18 cellular contexts compared by ENCODE assay signal in the genomic region with DNA sequence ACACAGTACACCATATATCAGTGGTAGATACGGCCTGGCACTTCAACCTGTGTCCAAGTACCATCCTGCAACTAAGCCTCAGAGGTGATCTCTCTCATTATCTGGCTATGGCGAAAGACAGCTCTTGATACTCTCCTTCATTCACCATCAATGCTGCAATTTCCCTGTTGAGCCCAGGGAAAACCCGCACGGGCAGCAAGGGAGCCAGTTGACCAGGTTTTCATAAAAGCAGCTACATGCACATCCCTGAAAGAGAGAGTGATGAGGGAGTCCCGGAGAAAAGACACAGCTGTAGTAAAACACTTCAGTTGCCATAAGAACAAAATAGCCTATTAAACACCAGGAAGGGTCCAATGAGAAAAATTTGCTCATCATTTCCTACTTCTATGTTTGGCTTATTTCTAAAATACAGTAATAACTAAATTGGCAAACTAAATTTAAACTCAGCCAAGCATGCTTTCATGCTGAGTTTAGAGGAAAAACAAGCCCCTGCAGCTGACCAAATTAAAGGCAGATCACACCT.
DNase-seq lines count a peak whose midpoint lies in the region; ATAC-seq and TF ChIP-seq lines count a peak whose summit lies in the region.
"Had no signal": no experiment of that assay in that cellular context is flagged by ENCODE, and none has a peak within 500 bp of the region (broad histone marks: within the 10 kb centered on the region; RNA-seq: fewer than 3 reads in every experiment).

No MANE protein-coding gene starts in this region.

- H3K27ac ChIP-seq in psoas muscle, result peak overlapping the region; percentile 11
- H3K27ac ChIP-seq: colonic mucosa had no signal

- H3K4me3 ChIP-seq in psoas muscle, result no peak overlapping the region
- H3K4me3 ChIP-seq: colonic mucosa, lower lobe of right lung, smooth muscle cell had no signal

- H3K27me3 ChIP-seq in psoas muscle (ENCODE audit: insufficient read depth in 3 of 3, low read length in 2 of 3), result no peaks in the 10 kb centered on the region
- H3K27me3 ChIP-seq: colonic mucosa had no signal

- peaks cover 90% of the 10 kb centered on the region for H3K4me1 ChIP-seq in psoas muscle
- H3K4me1 ChIP-seq: colonic mucosa had no signal

- TF ChIP-seq CTCF in psoas muscle (IDR thresholded peaks at IDR 0.05), result no peak

- H3K36me3 ChIP-seq in psoas muscle (ENCODE audit: insufficient read depth in 1 of 2, low read depth in 1 of 2), result peaks cover 0 to 13% of the 10 kb centered on the region in 2 donors
- H3K36me3 ChIP-seq: colonic mucosa had no signal

- intact Hi-C loops in psoas muscle (cut with DNase I), result no loop called here

- peak; percentile 51 for ATAC-seq in esophagus mucosa
- no peak for ATAC-seq in psoas muscle
- ATAC-seq in GM18868 (IDR thresholded peaks at IDR 0.05; ENCODE audit: unreplicated experiment), result no peak
- no peak for ATAC-seq in HG02678 (IDR thresholded peaks at IDR 0.05; ENCODE audit: unreplicated experiment)

- peak; percentile 72 for DNase-seq in DMS53 (lab: John Stamatoyannopoulos, UW)
- DNase-seq in NCI-H510A treated with DMSO at 0.1 percent for 48 hours (lab: John Stamatoyannopoulos, UW), result peak; percentile 83
- DNase-seq in psoas muscle, result no peak
- no peak for DNase-seq in NCI-H2227 (lab: John Stamatoyannopoulos, UW; ENCODE audit: unreplicated experiment)
- no peak for DNase-seq in glomerular visceral epithelial cell (ENCODE audit: extremely low spot score)
- DNase-seq: activated CD4-positive, alpha-beta T cell treated with anti-CD3 and anti-CD28 coated beads, Interleukin-2, amount 10 ng/mL, durations not matched to agents 24 days and 14 days; amygdala; colonic mucosa; KBM-7; lower lobe of right lung; NCI-H1105 treated with DMSO at 0.1 percent for 48 hours; SHP77 treated with DMSO at 0.1 percent for 48 hours; stimulated activated naive CD4-positive, alpha-beta T cell treated with Interleukin-2 at 50 U/mL for 16 hours; T-helper 9 cell had no signal

- 71 to 74% (median 72%) methylated on average over 5 of the region's 5 CpGs for WGBS in psoas muscle, 3 donors

- no peaks in the 10 kb centered on the region for H3K9me3 ChIP-seq in psoas muscle
- H3K9me3 ChIP-seq: colonic mucosa, lower lobe of right lung had no signal

Comparison
In these comparisons a context has a peak if more than half of its experiments do, and no peak if none do; other contexts are left out.
1. DNase-seq: peak in DMS53 (single experiment) and NCI-H510A treated with DMSO at 0.1 percent for 48 hours (single experiment); none in psoas muscle (0 of 2), NCI-H2227 (single experiment) and glomerular visceral epithelial cell (single experiment).